In genomic region chr7:76191783-76192240, GRCh38 we compare ENCODE assay signal across 10 cellular contexts. TPM values are rescaled to one million over a fixed set of nuclear protein-coding genes. Genes with fewer than 3 reads are reported as not detected.
DNase-seq lines count a peak whose midpoint lies in the region; ATAC-seq, FAIRE-seq and TF ChIP-seq lines count a peak whose summit lies in the region.
"Had no signal": no experiment of that assay in that cellular context is flagged by ENCODE, and none has a peak within 500 bp of the region (broad histone marks: within the 10 kb centered on the region; RNA-seq: fewer than 3 reads in every experiment).

No MANE protein-coding gene starts in this region.

- H3K27me3 Mint-ChIP-seq in natural killer cell treated with Interleukin-12 subunit alpha and Interleukin-12 subunit beta and Interleukin-15 and Interleukin-18, amount 100 ng/mL, for 72 hours, result peaks cover 5 to 7% of the 10 kb centered on the region in 2 donors
- peaks cover 0 to 11% of the 10 kb centered on the region in 2 donors for H3K27me3 Mint-ChIP-seq in natural killer cell (ENCODE audit: low read depth in 2 of 2)

- TF ChIP-seq CTCF in natural killer cell (IDR thresholded peaks at IDR 0.05) (no peak), endothelial cell of umbilical vein (IDR thresholded peaks at IDR 0.05; ENCODE audit: extremely low read depth in 1 of 2, insufficient read depth in 1 of 2, low read depth in 1 of 2, low read length in 2 of 2) (no peak), smooth muscle cell (IDR thresholded peaks at IDR 0.05; ENCODE audit: borderline replicate concordance, insufficient read depth, poor library complexity, severe bottlenecking) (no peak)

- H3K27ac ChIP-seq in endothelial cell of umbilical vein (ENCODE audit: insufficient read depth, low read depth, low read length) (no peak overlapping the region), smooth muscle cell (ENCODE audit: low read depth) (no peak overlapping the region)
- H3K27ac ChIP-seq: heart left ventricle had no signal

- CTCF ChIA-PET in endothelial cell of umbilical vein (lab: Charles Lee), result interaction anchor here (1.7 kb wide), 1 partner anchor 13 kb away, joined by 9 read pairs; no protein-coding TSS in a partner anchor

- BruUV-seq in endothelial cell of umbilical vein (replicated peaks; lab: Mats Ljungman, UMichigan), result no TSS peak

- H3K36me3 ChIP-seq in endothelial cell of umbilical vein (ENCODE audit: control insufficient read depth in 2 of 2, extremely low read depth in 1 of 2, insufficient read depth in 2 of 2, low read length in 2 of 2) (no peaks in the 10 kb centered on the region), smooth muscle cell (ENCODE audit: low read depth) (no peaks in the 10 kb centered on the region)
- H3K36me3 ChIP-seq: heart left ventricle had no signal

- H3K27me3 ChIP-seq in endothelial cell of umbilical vein (ENCODE audit: control insufficient read depth in 2 of 2, insufficient read depth in 2 of 2, low read length in 2 of 2) (no peaks in the 10 kb centered on the region), smooth muscle cell (ENCODE audit: low read depth) (no peaks in the 10 kb centered on the region)

- dilution Hi-C loops in endothelial cell of umbilical vein (cut with MboI; ENCODE audit: extremely low pct_ligation_motif_present, low sequenced_read_pairs), result no loop called here

- H3K9me1 ChIP-seq in endothelial cell of umbilical vein (replicated peaks; ENCODE audit: control insufficient read depth, extremely low read depth, insufficient read depth, low read length), result no peaks in the 10 kb centered on the region

- peak; percentile 48 to 63 for ATAC-seq in natural killer cell treated with Interleukin-12 subunit alpha and Interleukin-12 subunit beta and Interleukin-15 and Interleukin-18, amount 100 ng/mL, for 72 hours
- no peak for ATAC-seq in natural killer cell
- ATAC-seq: heart left ventricle had no signal

- no peaks in the 10 kb centered on the region for H3K4me1 Mint-ChIP-seq in natural killer cell treated with Interleukin-12 subunit alpha and Interleukin-12 subunit beta and Interleukin-15 and Interleukin-18, amount 100 ng/mL, for 72 hours (ENCODE audit: low read depth in 2 of 2)
- H3K4me1 Mint-ChIP-seq in natural killer cell, result no peaks in the 10 kb centered on the region

- no peak for DNase-seq in natural killer cell treated with Interleukin-12 subunit alpha and Interleukin-12 subunit beta and Interleukin-15 and Interleukin-18, amount 100 ng/mL, for 72 hours (ENCODE audit: low spot score)
- no peak for DNase-seq in natural killer cell
- DNase-seq in NCI-H69 (lab: John Stamatoyannopoulos, UW), result peak; percentile 62
- peak; percentile 7 for DNase-seq in endothelial cell of umbilical vein (ENCODE audit: low read depth, low spot score)
- no peak for DNase-seq in stimulated activated CD4-positive, alpha-beta T cell treated with anti-CD3 and anti-CD28 coated beads, Interleukin-1b, Interleukin-23, amount 100 ng/mL, for 48 hours
- DNase-seq in AML-193 (lab: John Stamatoyannopoulos, UW), result no peak
- no peak for DNase-seq in HPDE6-E6E7 (ENCODE audit: extremely low spot score)
- no peak for DNase-seq in smooth muscle cell (lab: John Stamatoyannopoulos, UW; ENCODE audit: unreplicated experiment)
- DNase-seq: activated gamma-delta T cell treated with Interleukin-2 at 50 U/mL for 16 hours, heart left ventricle had no signal

- no peak overlapping the region for H3K4me3 Mint-ChIP-seq in natural killer cell treated with Interleukin-12 subunit alpha and Interleukin-12 subunit beta and Interleukin-15 and Interleukin-18, amount 100 ng/mL, for 72 hours
- no peak overlapping the region for H3K4me3 Mint-ChIP-seq in natural killer cell

- no peak overlapping the region for H3K4me2 ChIP-seq in endothelial cell of umbilical vein (ENCODE audit: insufficient read depth, low read length)
- H3K4me2 ChIP-seq in smooth muscle cell, result no peak overlapping the region

- intact Hi-C loops in natural killer cell (cut with micrococcal nuclease), result no loop called here
- intact Hi-C loops in endothelial cell of umbilical vein (cut with micrococcal nuclease), result no loop called here

- no peaks in the 10 kb centered on the region for H3F3A ChIP-seq in smooth muscle cell (ENCODE audit: low read depth)

- H3K9me3 Mint-ChIP-seq in natural killer cell treated with Interleukin-12 subunit alpha and Interleukin-12 subunit beta and Interleukin-15 and Interleukin-18, amount 100 ng/mL, for 72 hours, result no peaks in the 10 kb centered on the region
- no peaks in the 10 kb centered on the region for H3K9me3 Mint-ChIP-seq in natural killer cell

- no peak overlapping the region for H3K4me3 ChIP-seq in endothelial cell of umbilical vein (replicated peaks in 1 of 3; ENCODE audit: insufficient read depth in 1 of 3, low read depth in 1 of 3, low read length in 3 of 3)
- no peak overlapping the region for H3K4me3 ChIP-seq in smooth muscle cell
- H3K4me3 ChIP-seq: heart left ventricle had no signal

- no peak for TF ChIP-seq POLR2A in endothelial cell of umbilical vein (IDR thresholded peaks at IDR 0.05; ENCODE audit: low read depth, low read length)

- H3K9me3 ChIP-seq in endothelial cell of umbilical vein (replicated peaks; ENCODE audit: control insufficient read depth, insufficient read depth, low read length) (no peaks in the 10 kb centered on the region), smooth muscle cell (replicated peaks; ENCODE audit: low read depth) (no peaks in the 10 kb centered on the region)

- 40% methylated on average over 3 of the region's 3 CpGs for WGBS in smooth muscle cell (ENCODE audit: low lambda C conversion rate)

- H4K20me1 ChIP-seq in endothelial cell of umbilical vein (replicated peaks; ENCODE audit: control insufficient read depth, extremely low read depth, insufficient read depth, low read length) (no peaks in the 10 kb centered on the region), smooth muscle cell (ENCODE audit: low read depth) (no peaks in the 10 kb centered on the region)

- H3K27ac Mint-ChIP-seq in natural killer cell treated with Interleukin-12 subunit alpha and Interleukin-12 subunit beta and Interleukin-15 and Interleukin-18, amount 100 ng/mL, for 72 hours, result no peak overlapping the region
- H3K27ac Mint-ChIP-seq in natural killer cell, result no peak overlapping the region

- POLR2A ChIA-PET in endothelial cell of umbilical vein (lab: Charles Lee), result no interaction called here

- FAIRE-seq in endothelial cell of umbilical vein (lab: Jason Lieb, UNC), result peak; percentile 76

- H3K79me2 ChIP-seq in endothelial cell of umbilical vein (ENCODE audit: control insufficient read depth, insufficient read depth, low read length), result no peaks in the 10 kb centered on the region
- no peaks in the 10 kb centered on the region for H3K79me2 ChIP-seq in smooth muscle cell (ENCODE audit: low read depth)

- H3K36me3 Mint-ChIP-seq in natural killer cell treated with Interleukin-12 subunit alpha and Interleukin-12 subunit beta and Interleukin-15 and Interleukin-18, amount 100 ng/mL, for 72 hours, result no peaks in the 10 kb centered on the region
- no peaks in the 10 kb centered on the region for H3K36me3 Mint-ChIP-seq in natural killer cell

- no peaks in the 10 kb centered on the region for H3K4me1 ChIP-seq in endothelial cell of umbilical vein (ENCODE audit: control insufficient read depth, extremely low read depth, insufficient read depth, low read length)
- H3K4me1 ChIP-seq in smooth muscle cell (ENCODE audit: low read depth), result no peaks in the 10 kb centered on the region
- H3K4me1 ChIP-seq: heart left ventricle had no signal

- H3K9ac ChIP-seq in endothelial cell of umbilical vein (replicated peaks; ENCODE audit: extremely low read depth, insufficient read depth, low read length) (no peak overlapping the region), smooth muscle cell (ENCODE audit: low read depth) (no peak overlapping the region)

- H2AFZ ChIP-seq in endothelial cell of umbilical vein (ENCODE audit: low read depth, low read length) (no peak overlapping the region), smooth muscle cell (ENCODE audit: low read depth) (no peak overlapping the region)

TF ChIP-seq in endothelial cell of umbilical vein, 7 proteins besides CTCF, POLR2A, EP300 and RAD21:
- no peak for TF ChIP-seq FOS (IDR thresholded peaks at IDR 0.05; ENCODE audit: borderline replicate concordance, insufficient read depth, low read length)
- no peak for TF ChIP-seq GATA2 (IDR thresholded peaks at IDR 0.05; ENCODE audit: insufficient read depth, insufficient read length, low read depth, low read length)
- TF ChIP-seq JUN (IDR thresholded peaks at IDR 0.05; ENCODE audit: borderline replicate concordance, insufficient read depth, insufficient read length, low read depth), result no peak
- TF ChIP-seq EZH2 (IDR thresholded peaks at IDR 0.05; ENCODE audit: borderline replicate concordance, low read depth, low read length, severe bottlenecking), result no peak
- no peak for TF ChIP-seq MYC (IDR thresholded peaks at IDR 0.05; ENCODE audit: low read depth, low read length)
- no peak for TF ChIP-seq POLR2AphosphoS5 (IDR thresholded peaks at IDR 0.05; ENCODE audit: insufficient read depth, low read depth, low read length)
- no peak for TF ChIP-seq MAX (IDR thresholded peaks at IDR 0.05; ENCODE audit: insufficient read depth, insufficient read length)

RNA-seq across cellular contexts. Expression of gene SRRM3, which starts 9.9 kb away (rescaled TPM):
- not detected for total RNA-seq in natural killer cell treated with Interleukin-12 subunit alpha and Interleukin-12 subunit beta and Interleukin-15 and Interleukin-18, amount 100 ng/mL, for 72 hours
- total RNA-seq in natural killer cell (not detected), endothelial cell of umbilical vein (4.8 and 5.4 TPM in 2 replicates), smooth muscle cell (2.7 and 3.6 TPM in 2 replicates)
- polyA plus RNA-seq in endothelial cell of umbilical vein (4.4 and 4.9 TPM in 2 replicates), smooth muscle cell (10.9 and 12.5 TPM in 2 replicates)
- 2.4 and 3.9 TPM in 2 replicates for polyA plus RNA-seq in endothelial cell of umbilical vein (2011; cell fraction: cytosol; rRNA removed)
- 2.6 and 3.0 TPM in 2 replicates for polyA plus RNA-seq in endothelial cell of umbilical vein (2011; cell fraction: nucleus; rRNA removed)
- polyA plus RNA-seq in endothelial cell of umbilical vein (2012), result 1.7 and 4.1 TPM in 2 replicates
- polyA minus RNA-seq in endothelial cell of umbilical vein, result 2.3 and 2.4 TPM in 2 replicates
- not detected for polyA minus RNA-seq in endothelial cell of umbilical vein (2011; cell fraction: cytosol; rRNA and poly(A)+ RNA removed)
- 0.63 and 0.87 TPM in 2 replicates for polyA minus RNA-seq in endothelial cell of umbilical vein (2011; cell fraction: nucleus; rRNA and poly(A)+ RNA removed)

Comparison
In these comparisons a context has a peak if more than half of its experiments do, and no peak if none do; other contexts are left out.
1. ATAC-seq: peak in natural killer cell treated with Interleukin-12 subunit alpha and Interleukin-12 subunit beta and Interleukin-15 and Interleukin-18, amount 100 ng/mL, for 72 hours (2 of 2); none in natural killer cell (0 of 3).
2. DNase-seq: peak in NCI-H69 (single experiment) and endothelial cell of umbilical vein (single experiment); none in natural killer cell treated with Interleukin-12 subunit alpha and Interleukin-12 subunit beta and Interleukin-15 and Interleukin-18, amount 100 ng/mL, for 72 hours (single experiment), natural killer cell (single experiment), stimulated activated CD4-positive, alpha-beta T cell treated with anti-CD3 and anti-CD28 coated beads, Interleukin-1b, Interleukin-23, amount 100 ng/mL, for 48 hours (single experiment), AML-193 (0 of 2), HPDE6-E6E7 (single experiment) and smooth muscle cell (single experiment).